ENCODE assay signal across 8 cellular contexts in genomic region chr17:31525801-31526549, GRCh38.
DNase-seq lines count a peak whose midpoint lies in the region; ATAC-seq and TF ChIP-seq lines count a peak whose summit lies in the region.

No MANE protein-coding gene starts in this region.

- H3K27ac ChIP-seq in osteoblast (ENCODE audit: low read depth, low read length) = no peak overlapping the region

- peaks cover 4% of the 10 kb centered on the region for H3K9me3 ChIP-seq in osteoblast (ENCODE audit: low read depth, low read length)

- TF ChIP-seq EP300 in Ishikawa (IDR thresholded peaks at IDR 0.05; ENCODE audit: borderline replicate concordance) = no peak

- no peak for DNase-seq in cardiac fibroblast (ENCODE audit: low read depth in 2 of 2)
- DNase-seq in osteoblast (ENCODE audit: insufficient read length, low spot score, missing footprints) = peak; percentile 92
- DNase-seq in stimulated activated CD4-positive, alpha-beta T cell treated with anti-CD3 and anti-CD28 coated beads, Interleukin-4, amount 100 ng/mL, for 24 hours = no peak

- peak overlapping the region; percentile 35 for H2AFZ ChIP-seq in osteoblast (ENCODE audit: low read length)

- H3K27me3 ChIP-seq in osteoblast (ENCODE audit: insufficient read depth, low read length) = no peaks in the 10 kb centered on the region

- peaks cover 16% of the 10 kb centered on the region for H3K4me1 ChIP-seq in osteoblast (ENCODE audit: insufficient read depth, low read length)

- H3K4me2 ChIP-seq in osteoblast (ENCODE audit: insufficient read depth, low read length) = peak overlapping the region; percentile 55

- H3K36me3 ChIP-seq in osteoblast (ENCODE audit: insufficient read depth, low read length) = no peaks in the 10 kb centered on the region

- ATAC-seq in HG02938 (IDR thresholded peaks at IDR 0.05; ENCODE audit: unreplicated experiment) = no peak
- no peak for ATAC-seq in GM21619 (IDR thresholded peaks at IDR 0.05; ENCODE audit: unreplicated experiment)
- ATAC-seq in HG03521 (IDR thresholded peaks at IDR 0.05; ENCODE audit: unreplicated experiment) = no peak

- no peaks in the 10 kb centered on the region for H4K20me1 ChIP-seq in osteoblast (ENCODE audit: insufficient read depth, low read length)

- peak; percentile 25; the same call in 1 of the 2 replicates for TF ChIP-seq RAD21 in Ishikawa (IDR thresholded peaks at IDR 0.05; ENCODE audit: low read depth)

- H3K4me3 ChIP-seq in cardiac fibroblast (replicated peaks in 1 of 2; ENCODE audit: low read depth in 2 of 2, low read length in 2 of 2) (no peak overlapping the region), osteoblast (ENCODE audit: insufficient read depth, low read length) (no peak overlapping the region)

- TF ChIP-seq CTCF in GM12872 (IDR thresholded peaks at IDR 0.05; ENCODE audit: insufficient read depth, low read depth, low read length) = peak; percentile 55; the same call in 2 of the 3 replicates
- TF ChIP-seq CTCF in cardiac fibroblast (IDR thresholded peaks at IDR 0.05; ENCODE audit: low read depth, low read length) = peak; percentile 41
- peak; percentile 45 for TF ChIP-seq CTCF in osteoblast (IDR thresholded peaks at IDR 0.05; ENCODE audit: extremely low read depth, low read depth, low read length)

- H3K79me2 ChIP-seq in osteoblast (ENCODE audit: insufficient read depth, low read length) = no peaks in the 10 kb centered on the region

TF ChIP-seq in Ishikawa, 13 proteins besides CTCF, POLR2A, EP300 and RAD21:
- TF ChIP-seq TAF1 (IDR thresholded peaks at IDR 0.05; ENCODE audit: low read depth) = no peak
- no peak for TF ChIP-seq CEBPB (IDR thresholded peaks at IDR 0.05)
- TF ChIP-seq NFIC (IDR thresholded peaks at IDR 0.05) = no peak
- no peak for TF ChIP-seq ZBTB7A (IDR thresholded peaks at IDR 0.05; ENCODE audit: low read depth)
- no peak for TF ChIP-seq REST (IDR thresholded peaks at IDR 0.05; ENCODE audit: low read depth)
- TF ChIP-seq FOXM1 (IDR thresholded peaks at IDR 0.05; ENCODE audit: borderline replicate concordance, low read depth) = no peak
- no peak for TF ChIP-seq TEAD4 (IDR thresholded peaks at IDR 0.05)
- TF ChIP-seq TCF12 (IDR thresholded peaks at IDR 0.05; ENCODE audit: low read depth) = no peak
- no peak for TF ChIP-seq YY1 (IDR thresholded peaks at IDR 0.05; ENCODE audit: low read depth)
- no peak for TF ChIP-seq USF1 (IDR thresholded peaks at IDR 0.05)
- TF ChIP-seq CREB1 (IDR thresholded peaks at IDR 0.05; ENCODE audit: low read depth) = no peak
